Comparison of ENCODE assay signal across 1 cellular context in genomic region chr11:47534707-47535251, GRCh38.
TF ChIP-seq lines count a peak whose summit lies in the region.

No MANE protein-coding gene starts in this region.

TF ChIP-seq in GM23338, 12 proteins besides CTCF, POLR2A, EP300 and RAD21:
- no peak for TF ChIP-seq CREB1 (CRISPR knock-in tag; IDR thresholded peaks at IDR 0.05; ENCODE audit: low read depth)
- no peak for TF ChIP-seq STAT1 (IDR thresholded peaks at IDR 0.05; ENCODE audit: unreplicated experiment)
- TF ChIP-seq ZNF114 (CRISPR knock-in tag; IDR thresholded peaks at IDR 0.05): no peak
- TF ChIP-seq POLR2AphosphoS5 (IDR thresholded peaks at IDR 0.05; ENCODE audit: low read depth): no peak
- no peak for TF ChIP-seq NANOG (IDR thresholded peaks at IDR 0.05; ENCODE audit: borderline replicate concordance)
- TF ChIP-seq, protein P1, sequence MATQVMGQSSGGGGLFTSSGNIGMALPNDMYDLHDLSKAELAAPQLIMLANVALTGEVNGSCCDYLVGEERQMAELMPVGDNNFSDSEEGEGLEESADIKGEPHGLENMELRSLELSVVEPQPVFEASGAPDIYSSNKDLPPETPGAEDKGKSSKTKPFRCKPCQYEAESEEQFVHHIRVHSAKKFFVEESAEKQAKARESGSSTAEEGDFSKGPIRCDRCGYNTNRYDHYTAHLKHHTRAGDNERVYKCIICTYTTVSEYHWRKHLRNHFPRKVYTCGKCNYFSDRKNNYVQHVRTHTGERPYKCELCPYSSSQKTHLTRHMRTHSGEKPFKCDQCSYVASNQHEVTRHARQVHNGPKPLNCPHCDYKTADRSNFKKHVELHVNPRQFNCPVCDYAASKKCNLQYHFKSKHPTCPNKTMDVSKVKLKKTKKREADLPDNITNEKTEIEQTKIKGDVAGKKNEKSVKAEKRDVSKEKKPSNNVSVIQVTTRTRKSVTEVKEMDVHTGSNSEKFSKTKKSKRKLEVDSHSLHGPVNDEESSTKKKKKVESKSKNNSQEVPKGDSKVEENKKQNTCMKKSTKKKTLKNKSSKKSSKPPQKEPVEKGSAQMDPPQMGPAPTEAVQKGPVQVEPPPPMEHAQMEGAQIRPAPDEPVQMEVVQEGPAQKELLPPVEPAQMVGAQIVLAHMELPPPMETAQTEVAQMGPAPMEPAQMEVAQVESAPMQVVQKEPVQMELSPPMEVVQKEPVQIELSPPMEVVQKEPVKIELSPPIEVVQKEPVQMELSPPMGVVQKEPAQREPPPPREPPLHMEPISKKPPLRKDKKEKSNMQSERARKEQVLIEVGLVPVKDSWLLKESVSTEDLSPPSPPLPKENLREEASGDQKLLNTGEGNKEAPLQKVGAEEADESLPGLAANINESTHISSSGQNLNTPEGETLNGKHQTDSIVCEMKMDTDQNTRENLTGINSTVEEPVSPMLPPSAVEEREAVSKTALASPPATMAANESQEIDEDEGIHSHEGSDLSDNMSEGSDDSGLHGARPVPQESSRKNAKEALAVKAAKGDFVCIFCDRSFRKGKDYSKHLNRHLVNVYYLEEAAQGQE (IDR thresholded peaks at IDR 0.05; ENCODE audit: unreplicated experiment): no peak
- no peak for TF ChIP-seq ZNF331 (CRISPR knock-in tag; IDR thresholded peaks at IDR 0.05; ENCODE audit: low read depth)
- TF ChIP-seq JUNB (IDR thresholded peaks at IDR 0.05; ENCODE audit: unreplicated experiment): no peak
- TF ChIP-seq ETS1 (IDR thresholded peaks at IDR 0.05): no peak
- no peak for TF ChIP-seq ZNF462 (CRISPR knock-in tag; IDR thresholded peaks at IDR 0.05)
